31 cellular contexts compared by ENCODE assay signal in the genomic region with DNA sequence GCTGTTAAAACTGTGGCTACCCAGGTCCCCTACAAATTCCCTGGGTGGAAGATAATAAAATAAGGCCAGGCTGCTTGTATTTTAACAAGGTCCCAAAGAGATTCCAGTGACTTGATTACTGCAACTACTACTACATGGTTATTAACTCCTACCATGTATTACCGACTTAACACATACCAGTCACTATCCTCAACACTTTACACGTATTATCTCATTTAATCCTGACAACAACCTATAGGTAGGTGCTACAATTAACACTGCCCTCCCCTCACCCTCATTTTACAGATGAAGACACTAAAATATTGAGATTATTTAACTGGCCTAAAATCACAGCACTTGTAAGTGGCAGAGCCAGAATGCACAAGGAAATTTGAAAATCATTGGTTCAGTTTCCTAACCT.
"Had no signal": no experiment of that assay in that cellular context is flagged by ENCODE, and none has a peak within 500 bp of the region (broad histone marks: within the 10 kb centered on the region; RNA-seq: fewer than 3 reads in every experiment).

No MANE protein-coding gene starts in this region.

- DNase-seq: colonic mucosa; effector CD8-positive, alpha-beta T cell; endodermal cell; foreskin keratinocyte; glutamatergic neuron; heart right ventricle; hippocampal formation; left ventricle myocardium superior; lower lobe of right lung; mucosa of descending colon; naive B cell; nucleus accumbens; retina; right lobe of liver; small intestine; stimulated activated CD4-positive, alpha-beta T cell treated with anti-CD3 and anti-CD28 coated beads, Interleukin-15, amount 100 ng/mL, for 24 hours; stimulated activated CD4-positive, alpha-beta T cell treated with anti-CD3 and anti-CD28 coated beads, Interleukin-2, amount 100 ng/mL, for 48 hours; stimulated activated naive B cell treated with anti-CD40 and anti-IgM and Interleukin-4, amounts not matched to agents 10 μg/mL and 1 μg/mL and 100 μg/mL, for 72 hours; transverse colon; upper lobe of right lung; uterus had no signal

- H3K9me3 Mint-ChIP-seq: dendritic cell treated with granulocyte-macrophage colony-stimulating factor and Interleukin-4, amounts not matched to agents 40 ng/mL and 50 ng/mL, for 4 days; memory B cell; stimulated activated naive B cell treated with anti-CD40 and anti-IgM and Interleukin-4, amounts not matched to agents 10 μg/mL and 1 μg/mL and 100 μg/mL, for 72 hours; stimulated activated naive CD8-positive, alpha-beta T cell treated with anti-CD3 and anti-CD28 coated beads, Interleukin-15, Interleukin-2, amounts not matched to agents 100 ng/mL and 50 ng/mL, for 24 hours had no signal

- ATAC-seq: foreskin keratinocyte; heart right ventricle; left ventricle myocardium superior; lower lobe of right lung; mucosa of descending colon; right lobe of liver; stimulated activated naive B cell treated with anti-CD40 and anti-IgM and Interleukin-4, amounts not matched to agents 10 μg/mL and 1 μg/mL and 100 μg/mL, for 72 hours; upper lobe of right lung had no signal

- H3K36me3 ChIP-seq: colonic mucosa, lower lobe of right lung, neural progenitor cell, right lobe of liver, thoracic aorta, transverse colon, upper lobe of right lung, uterus had no signal

- H3K9me3 ChIP-seq: colonic mucosa, esophagus muscularis mucosa, heart right ventricle, lower lobe of right lung, mucosa of descending colon, right lobe of liver, thoracic aorta, transverse colon, upper lobe of right lung, uterus had no signal

- H3K36me3 Mint-ChIP-seq: naive B cell had no signal

- H3K27ac Mint-ChIP-seq: dendritic cell treated with granulocyte-macrophage colony-stimulating factor and Interleukin-4, amounts not matched to agents 40 ng/mL and 50 ng/mL, for 4 days; endodermal cell; memory B cell; mesothelial cell of epicardium; nephron; neural progenitor cell; stimulated activated naive B cell treated with anti-CD40 and anti-IgM and Interleukin-4, amounts not matched to agents 10 μg/mL and 1 μg/mL and 100 μg/mL, for 72 hours; stimulated activated naive CD8-positive, alpha-beta T cell treated with anti-CD3 and anti-CD28 coated beads, Interleukin-15, Interleukin-2, amounts not matched to agents 100 ng/mL and 50 ng/mL, for 24 hours had no signal

- H2AFZ ChIP-seq: neural progenitor cell had no signal

- H3K9ac ChIP-seq: neural progenitor cell had no signal

- H3K4me2 ChIP-seq: neural progenitor cell had no signal

- H3K4me3 ChIP-seq: colonic mucosa, esophagus muscularis mucosa, heart right ventricle, lower lobe of right lung, mucosa of descending colon, neural progenitor cell, right lobe of liver, thoracic aorta, transverse colon, upper lobe of right lung, uterus had no signal

- H3K27me3 ChIP-seq: colonic mucosa, esophagus muscularis mucosa, foreskin keratinocyte, heart right ventricle, neural progenitor cell, right lobe of liver, transverse colon, upper lobe of right lung, uterus had no signal

- H3K4me3 Mint-ChIP-seq: dendritic cell treated with granulocyte-macrophage colony-stimulating factor and Interleukin-4, amounts not matched to agents 40 ng/mL and 50 ng/mL, for 4 days; endodermal cell; memory B cell; mesothelial cell of epicardium; nephron; neural progenitor cell; stimulated activated naive B cell treated with anti-CD40 and anti-IgM and Interleukin-4, amounts not matched to agents 10 μg/mL and 1 μg/mL and 100 μg/mL, for 72 hours; stimulated activated naive CD8-positive, alpha-beta T cell treated with anti-CD3 and anti-CD28 coated beads, Interleukin-15, Interleukin-2, amounts not matched to agents 100 ng/mL and 50 ng/mL, for 24 hours had no signal

- FAIRE-seq: keratinocyte, small intestine had no signal

- H3K27me3 Mint-ChIP-seq: dendritic cell treated with granulocyte-macrophage colony-stimulating factor and Interleukin-4, amounts not matched to agents 40 ng/mL and 50 ng/mL, for 4 days; memory B cell; naive B cell; stimulated activated naive B cell treated with anti-CD40 and anti-IgM and Interleukin-4, amounts not matched to agents 10 μg/mL and 1 μg/mL and 100 μg/mL, for 72 hours; stimulated activated naive CD8-positive, alpha-beta T cell treated with anti-CD3 and anti-CD28 coated beads, Interleukin-15, Interleukin-2, amounts not matched to agents 100 ng/mL and 50 ng/mL, for 24 hours had no signal

- H3K4me1 ChIP-seq: foreskin keratinocyte had no signal

- H3K27ac ChIP-seq: colonic mucosa, epithelial cell of prostate, esophagus muscularis mucosa, foreskin keratinocyte, lower lobe of right lung, neural progenitor cell, right lobe of liver, thoracic aorta, transverse colon, upper lobe of right lung, uterus had no signal
